ENCODE assay signal across 26 cellular contexts in the genomic region with DNA sequence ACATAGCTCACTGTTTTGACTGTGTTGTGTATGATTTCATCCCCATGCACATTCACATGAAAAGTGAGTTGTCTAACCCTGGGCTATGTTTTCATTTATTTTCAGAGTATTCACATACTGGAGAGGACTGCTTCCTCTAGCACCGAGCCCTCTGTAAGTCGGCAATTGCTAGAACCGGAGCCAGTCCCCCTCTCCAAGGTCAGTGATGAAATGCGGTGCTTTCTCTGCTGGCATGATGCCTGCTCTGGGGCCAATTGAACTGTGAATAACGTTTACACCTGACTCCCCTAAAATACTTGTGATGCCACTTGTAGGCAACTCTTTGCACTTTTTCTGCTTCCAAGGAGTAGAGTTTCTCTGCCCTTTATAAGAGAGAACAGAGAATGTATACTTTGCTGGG.
DNase-seq lines count a peak whose midpoint lies in the region; ATAC-seq and TF ChIP-seq lines count a peak whose summit lies in the region.
"Had no signal": no experiment of that assay in that cellular context is flagged by ENCODE, and none has a peak within 500 bp of the region (broad histone marks: within the 10 kb centered on the region; RNA-seq: fewer than 3 reads in every experiment).

No MANE protein-coding gene starts in this region.

- DNase-seq in NCI-H2171 treated with DMSO at 0.1 percent for 48 hours (lab: John Stamatoyannopoulos, UW) (peak; percentile 12), NCI-H2171 (lab: John Stamatoyannopoulos, UW) (no peak), cerebellum (ENCODE audit: low spot score) (peak; percentile 5), lower lobe of right lung (peak; percentile 64), thyroid gland (peak; percentile 87 to 89), cerebellar nuclear complex (lab: John Stamatoyannopoulos, UW) (no peak), HPDE6-E6E7 (ENCODE audit: extremely low spot score) (no peak)
- DNase-seq in stimulated activated CD4-positive, alpha-beta T cell treated with anti-CD3 and anti-CD28 coated beads, Interleukin-4, amount 100 ng/mL, for 1 hour = no peak
- DNase-seq: 8988T; activated CD4-positive, alpha-beta T cell treated with anti-CD3 and anti-CD28 coated beads, Interleukin-2, amount 10 ng/mL, durations not matched to agents 24 days and 14 days; activated naive CD8-positive, alpha-beta T cell treated with anti-CD3 and anti-CD28 coated beads, Interleukin-2, amount 50 U/mL, for 24 hours; activated T-cell treated with anti-CD3 and anti-CD28 coated beads, Interleukin-2, amount 50 U/mL, for 48 hours; CD4-positive, CD25-positive, alpha-beta regulatory T cell; effector memory CD4-positive, alpha-beta T cell; EL; foreskin fibroblast; left colon; naive thymus-derived CD8-positive, alpha-beta T cell; NCI-H1694; NCI-H69; retina; SIG-M5; stimulated activated CD4-positive, alpha-beta T cell treated with anti-CD3 and anti-CD28 coated beads, Interleukin-2, amount 100 ng/mL, for 24 hours had no signal

- H3K36me3 ChIP-seq in lower lobe of right lung (no peaks in the 10 kb centered on the region), thyroid gland (no peaks in the 10 kb centered on the region)

- WGBS in thyroid gland, 2 donors = 11 to 29% methylated on average over 5 of the region's 5 CpGs

- no peak for TF ChIP-seq POLR2A in thyroid gland (IDR thresholded peaks at IDR 0.05)

- TF ChIP-seq CTCF in lower lobe of right lung (IDR thresholded peaks at IDR 0.05) (no peak), thyroid gland (IDR thresholded peaks at IDR 0.05) (no peak)

- H3K27ac ChIP-seq in lower lobe of right lung (peak overlapping the region; percentile 9), thyroid gland (no peak overlapping the region)
- H3K27ac ChIP-seq: body of pancreas, VCaP had no signal

- H3K27me3 ChIP-seq in lower lobe of right lung (ENCODE audit: low read depth) (no peaks in the 10 kb centered on the region), thyroid gland (no peaks in the 10 kb centered on the region)
- H3K27me3 ChIP-seq: body of pancreas had no signal

- H3K4me3 ChIP-seq in lower lobe of right lung (peak overlapping the region; percentile 17), thyroid gland (replicated peaks in 1 of 3) (no peak overlapping the region)
- H3K4me3 ChIP-seq: body of pancreas, smooth muscle cell had no signal

- H3K9me3 ChIP-seq in lower lobe of right lung (no peaks in the 10 kb centered on the region), thyroid gland (no peaks in the 10 kb centered on the region)
- H3K9me3 ChIP-seq: body of pancreas had no signal

- intact Hi-C loops in lower lobe of right lung (cut with DNase I) = no loop called here
- intact Hi-C loops in thyroid gland (cut with DNase I) = no loop called here

- ATAC-seq in lower lobe of right lung = peak; percentile 79 to 88
- ATAC-seq: activated naive CD8-positive, alpha-beta T cell treated with anti-CD3 and anti-CD28 coated beads, Interleukin-2, amount 50 U/mL, for 24 hours; body of pancreas; left colon; naive thymus-derived CD8-positive, alpha-beta T cell had no signal

- H3K4me1 ChIP-seq in lower lobe of right lung = no peaks in the 10 kb centered on the region
- peaks cover 11 to 25% of the 10 kb centered on the region in 2 donors for H3K4me1 ChIP-seq in thyroid gland

Comparison
In these comparisons a context has a peak if more than half of its experiments do, and no peak if none do; other contexts are left out.
1. DNase-seq: peak in NCI-H2171 treated with DMSO at 0.1 percent for 48 hours (single experiment), cerebellum (single experiment), lower lobe of right lung (single experiment) and thyroid gland (2 of 2); none in NCI-H2171 (single experiment), cerebellar nuclear complex (0 of 2), HPDE6-E6E7 (single experiment) and stimulated activated CD4-positive, alpha-beta T cell treated with anti-CD3 and anti-CD28 coated beads, Interleukin-4, amount 100 ng/mL, for 1 hour (single experiment).